ENCODE assay signal across 13 cellular contexts in the genomic region with DNA sequence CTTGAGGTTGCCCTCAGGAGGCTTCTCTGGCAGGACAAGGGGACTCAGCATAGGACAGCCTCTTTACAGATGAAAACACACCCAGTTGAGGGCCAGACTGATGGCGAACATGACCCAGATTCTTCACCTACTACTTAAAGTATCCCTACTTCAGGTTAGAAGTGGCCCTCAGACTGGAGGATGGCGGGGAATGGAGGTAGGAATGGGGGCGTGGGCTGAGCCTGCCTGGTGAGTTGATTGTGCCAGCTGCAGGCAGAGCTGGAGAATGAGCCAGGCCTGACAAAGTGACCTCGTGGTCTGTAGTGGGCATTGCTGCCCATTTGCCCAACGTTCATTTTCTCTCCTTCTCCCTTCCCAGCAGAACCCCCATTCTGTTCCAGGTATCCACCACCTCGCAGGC.
DNase-seq lines count a peak whose midpoint lies in the region; ATAC-seq and TF ChIP-seq lines count a peak whose summit lies in the region.
"Had no signal": no experiment of that assay in that cellular context is flagged by ENCODE, and none has a peak within 500 bp of the region (broad histone marks: within the 10 kb centered on the region; RNA-seq: fewer than 3 reads in every experiment).

No MANE protein-coding gene starts in this region.

- intact Hi-C loops in adrenal gland (cut with DNase I) = no loop called here
- intact Hi-C loops in left lung (cut with DNase I) = no loop called here
- intact Hi-C loops in prostate gland (cut with DNase I) = no loop called here
- intact Hi-C loops in upper lobe of right lung (cut with DNase I) = no loop called here

- no peaks in the 10 kb centered on the region for H3K36me3 ChIP-seq in adrenal gland (replicated peaks in 1 of 2)
- H3K36me3 ChIP-seq in left lung = no peaks in the 10 kb centered on the region
- no peaks in the 10 kb centered on the region for H3K36me3 ChIP-seq in prostate gland
- H3K36me3 ChIP-seq in upper lobe of right lung = no peaks in the 10 kb centered on the region
- H3K36me3 ChIP-seq: BLaER1 treated with 17β-estradiol and CSF1 and Interleukin-3, amounts not matched to agents 10 nM and 100 nM had no signal

- no peaks in the 10 kb centered on the region for H3K36me3 Mint-ChIP-seq in HFFc6 (ENCODE audit: low read depth)
- H3K36me3 Mint-ChIP-seq: CD4-positive, CD25-positive, alpha-beta regulatory T cell had no signal

- H3K4me3 Mint-ChIP-seq in HFFc6 = no peak overlapping the region
- H3K4me3 Mint-ChIP-seq: CD4-positive, CD25-positive, alpha-beta regulatory T cell had no signal

- peaks cover 30% of the 10 kb centered on the region for H3K4me1 Mint-ChIP-seq in HFFc6 (ENCODE audit: low read depth)

- peaks cover 1% of the 10 kb centered on the region; the same call in 1 of the 2 replicates for H3K27me3 Mint-ChIP-seq in HFFc6 (ENCODE audit: insufficient read depth)

- no peak overlapping the region for H3K4me3 ChIP-seq in adrenal gland
- H3K4me3 ChIP-seq in left lung = no peak overlapping the region
- H3K4me3 ChIP-seq in prostate gland = no peak overlapping the region
- no peak overlapping the region for H3K4me3 ChIP-seq in upper lobe of right lung
- H3K4me3 ChIP-seq: BLaER1 treated with 17β-estradiol and CSF1 and Interleukin-3, amounts not matched to agents 10 nM and 100 nM had no signal

- no peak overlapping the region for H3K27ac Mint-ChIP-seq in HFFc6
- H3K27ac Mint-ChIP-seq: CD4-positive, CD25-positive, alpha-beta regulatory T cell had no signal

- peak overlapping the region; percentile 37 to 84 (median 47) for H3K27ac ChIP-seq in adrenal gland
- H3K27ac ChIP-seq in left lung = no peak overlapping the region
- peak overlapping the region; percentile 33 to 58 for H3K27ac ChIP-seq in prostate gland
- no peak overlapping the region for H3K27ac ChIP-seq in upper lobe of right lung
- H3K27ac ChIP-seq: BLaER1 treated with 17β-estradiol and CSF1 and Interleukin-3, amounts not matched to agents 10 nM and 100 nM had no signal

- 70 to 88% (median 82%) methylated on average over 2 to 6 of the region's 6 CpGs for WGBS in adrenal gland, 4 donors
- WGBS in prostate gland = 92% methylated on average over 6 of the region's 6 CpGs

- DNase-seq in adrenal gland (no peak), left lung (peak; percentile 55 to 59), prostate gland (ENCODE audit: low spot score) (no peak), upper lobe of right lung (peak; percentile 74), HFFc6 (no peak), T1000 (lab: John Stamatoyannopoulos, UW) (no peak)
- DNase-seq: ACHN; Calu3; CD4-positive, CD25-positive, alpha-beta regulatory T cell; DMS 273 treated with DMSO at 0.1 percent for 48 hours; HCEC 1CT had no signal

- H3K27me3 ChIP-seq in adrenal gland (no peaks in the 10 kb centered on the region), left lung (no peaks in the 10 kb centered on the region), prostate gland (replicated peaks; ENCODE audit: insufficient read depth) (no peaks in the 10 kb centered on the region), upper lobe of right lung (no peaks in the 10 kb centered on the region)
- H3K27me3 ChIP-seq: BLaER1 treated with 17β-estradiol and CSF1 and Interleukin-3, amounts not matched to agents 10 nM and 100 nM had no signal

- TF ChIP-seq POLR2A in adrenal gland (IDR thresholded peaks at IDR 0.05) = no peak
- TF ChIP-seq POLR2A in prostate gland (IDR thresholded peaks at IDR 0.05) = no peak

- H3K4me1 ChIP-seq in adrenal gland (replicated peaks in 1 of 2) = peaks cover 14 to 50% of the 10 kb centered on the region in 2 donors
- no peaks in the 10 kb centered on the region for H3K4me1 ChIP-seq in left lung
- peaks cover 2% of the 10 kb centered on the region for H3K4me1 ChIP-seq in prostate gland (replicated peaks)
- peaks cover 11% of the 10 kb centered on the region for H3K4me1 ChIP-seq in upper lobe of right lung
- H3K4me1 ChIP-seq: BLaER1 treated with 17β-estradiol and CSF1 and Interleukin-3, amounts not matched to agents 10 nM and 100 nM had no signal

- H3K9me3 ChIP-seq in adrenal gland (replicated peaks in 1 of 3) (no peaks in the 10 kb centered on the region), left lung (no peaks in the 10 kb centered on the region), prostate gland (no peaks in the 10 kb centered on the region), upper lobe of right lung (no peaks in the 10 kb centered on the region)
- H3K9me3 ChIP-seq: BLaER1 treated with 17β-estradiol and CSF1 and Interleukin-3, amounts not matched to agents 10 nM and 100 nM had no signal

- peak; percentile 87 for ATAC-seq in left lung
- peak; percentile 83 for ATAC-seq in upper lobe of right lung
- no peak for ATAC-seq in HG02798 (IDR thresholded peaks at IDR 0.05; ENCODE audit: poor library complexity, unreplicated experiment)

- no peaks in the 10 kb centered on the region for H3K9me3 Mint-ChIP-seq in HFFc6
- H3K9me3 Mint-ChIP-seq: CD4-positive, CD25-positive, alpha-beta regulatory T cell had no signal

- TF ChIP-seq CTCF in adrenal gland (IDR thresholded peaks at IDR 0.05) (no peak), left lung (IDR thresholded peaks at IDR 0.05) (no peak), prostate gland (IDR thresholded peaks at IDR 0.05) (no peak), upper lobe of right lung (IDR thresholded peaks at IDR 0.05) (no peak), HFFc6 (IDR thresholded peaks at IDR 0.05) (no peak)

Comparison
In these comparisons a context has a peak if more than half of its experiments do, and no peak if none do; other contexts are left out.
1. DNase-seq: peak in left lung (2 of 2) and upper lobe of right lung (single experiment); none in adrenal gland (0 of 7), prostate gland (single experiment), HFFc6 (single experiment) and T1000 (single experiment).
2. H3K27ac ChIP-seq: peak in adrenal gland (5 of 5) and prostate gland (2 of 2); none in left lung (0 of 2) and upper lobe of right lung (single experiment).